In the genomic region with DNA sequence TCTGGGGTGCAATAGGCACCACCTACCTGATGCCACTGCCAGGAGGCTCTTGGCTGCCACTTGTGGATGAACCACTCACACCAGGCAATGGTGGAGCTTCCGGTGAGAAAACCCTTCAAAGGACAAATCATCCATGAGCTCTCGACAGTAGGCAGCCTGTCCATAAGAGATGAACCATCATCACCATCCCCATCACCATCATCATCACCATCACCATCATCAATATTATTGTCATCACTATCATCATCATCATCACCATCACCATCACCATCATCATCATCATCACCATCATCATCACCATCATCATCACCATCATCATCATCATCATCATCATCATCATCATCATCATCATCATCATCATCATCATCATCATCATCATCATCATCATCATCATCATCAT, we compare ENCODE assay signal across 5 cellular contexts. TPM values are rescaled to one million over a fixed set of nuclear protein-coding genes. Genes with fewer than 3 reads are reported as not detected.
"Had no signal": no experiment of that assay in that cellular context is flagged by ENCODE, and none has a peak within 500 bp of the region (broad histone marks: within the 10 kb centered on the region; RNA-seq: fewer than 3 reads in every experiment).

No MANE protein-coding gene starts in this region.

RNA-seq across cellular contexts. Expression of gene TEX44, which starts 14.0 kb away (rescaled TPM):
- total RNA-seq: GM23248, H9, HFFc6, HT1080 had no signal
- polyA plus RNA-seq: GM23248, IgD-negative memory B cell had no signal

RNA-seq across cellular contexts. Expression of gene NMUR1, which starts 48.4 kb away (rescaled TPM):
- total RNA-seq: GM23248, HFFc6, HT1080 had no signal
- polyA plus RNA-seq: GM23248 had no signal
